Comparison of ENCODE assay signal across 21 cellular contexts in the genomic region with DNA sequence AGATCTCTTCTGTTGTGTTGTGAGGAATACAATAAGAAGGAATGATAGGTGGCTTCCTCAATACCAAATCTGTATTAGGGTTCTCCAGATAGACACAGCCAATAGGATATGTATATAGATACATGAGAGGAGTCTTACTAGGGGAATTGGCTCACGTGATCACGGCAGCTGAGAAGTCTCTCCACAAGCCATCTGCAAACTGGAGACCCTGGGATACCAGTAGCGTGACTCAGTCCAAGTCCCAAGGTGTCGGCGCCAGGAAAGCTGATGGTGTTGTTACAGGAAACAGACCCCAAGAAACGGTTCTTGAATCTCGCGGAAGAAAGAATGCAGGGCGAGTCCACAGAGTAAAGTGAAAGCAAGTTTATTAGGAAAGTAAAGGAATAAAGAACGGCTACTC.
A peak's percentile ranks its signal among the peaks of the same experiment; 100 is the strongest.
DNase-seq lines count a peak whose midpoint lies in the region; ATAC-seq and TF ChIP-seq lines count a peak whose summit lies in the region.
"Had no signal": no experiment of that assay in that cellular context is flagged by ENCODE, and none has a peak within 500 bp of the region (broad histone marks: within the 10 kb centered on the region; RNA-seq: fewer than 3 reads in every experiment).

No MANE protein-coding gene starts in this region.

- no peaks in the 10 kb centered on the region for H3K27me3 ChIP-seq in sigmoid colon

- H3K4me1 ChIP-seq in sigmoid colon: peaks cover 0 to 28% (median 25%) of the 10 kb centered on the region in 4 donors

- ATAC-seq in stimulated activated naive CD8-positive, alpha-beta T cell treated with anti-CD3 and anti-CD28 coated beads, Interleukin-15, Interleukin-2, amounts not matched to agents 100 U/mL and 50 U/mL, for 24 hours: no peak
- no peak for ATAC-seq in GM19455 (IDR thresholded peaks at IDR 0.05; ENCODE audit: unreplicated experiment)
- no peak for ATAC-seq in stimulated activated naive CD8-positive, alpha-beta T cell treated with anti-CD3 and anti-CD28 coated beads, Interleukin-15, amount 100 ng/mL, for 72 hours

- peak overlapping the region in 3 of 4 donors; percentile 4 to 57 (median 33) for H3K27ac ChIP-seq in sigmoid colon
- H3K27ac ChIP-seq: C4-2B had no signal

- H3K9me3 ChIP-seq in sigmoid colon: no peaks in the 10 kb centered on the region

- no peak for TF ChIP-seq EP300 in sigmoid colon (IDR thresholded peaks at IDR 0.05)

- no peak for TF ChIP-seq CTCF in sigmoid colon (IDR thresholded peaks at IDR 0.05)

- peak overlapping the region in 1 of 4 donors; percentile 14 for H3K4me3 ChIP-seq in sigmoid colon

- DNase-seq in activated CD8-positive, alpha-beta memory T cell treated with anti-CD3 and anti-CD28 coated beads for 24 hours: peak; percentile 28
- no peak for DNase-seq in activated CD8-positive, alpha-beta memory T cell treated with anti-CD3 and anti-CD28 coated beads, Interleukin-2, amount 50 U/mL, for 48 hours
- DNase-seq in M059J (ENCODE audit: low read depth) (peak; percentile 80), foreskin melanocyte (peak; percentile 42), sigmoid colon (peak; percentile 70)
- no peak for DNase-seq in stimulated activated naive CD8-positive, alpha-beta T cell treated with anti-CD3 and anti-CD28 coated beads, Interleukin-15, Interleukin-2, amounts not matched to agents 100 U/mL and 50 U/mL, for 24 hours
- DNase-seq in stimulated activated naive CD8-positive, alpha-beta T cell treated with anti-CD3 and anti-CD28 coated beads, Interleukin-15, amount 100 ng/mL, for 72 hours: no peak
- DNase-seq: activated CD4-positive, alpha-beta T cell treated with anti-CD3 and anti-CD28 coated beads for 1 hour; activated naive CD4-positive, alpha-beta T cell treated with anti-CD3 and anti-CD28 coated beads for 36 hours; aorta; cerebellar nuclear complex; effector CD4-positive, alpha-beta T cell; GDM1; HFFc6; NCI-H1417; NCI-H2107; NCI-H526; retina; stimulated activated CD4-positive, alpha-beta T cell treated with anti-CD3 and anti-CD28 coated beads, Interleukin-15, amount 100 ng/mL, for 24 hours had no signal

- no peak overlapping the region for H3K27ac Mint-ChIP-seq in stimulated activated naive CD8-positive, alpha-beta T cell treated with anti-CD3 and anti-CD28 coated beads, Interleukin-15, amount 100 ng/mL, for 72 hours
- H3K27ac Mint-ChIP-seq: activated naive CD4-positive, alpha-beta T cell treated with anti-CD3 and anti-CD28 coated beads for 36 hours; HFFc6 had no signal

- no peaks in the 10 kb centered on the region for H3K9me3 Mint-ChIP-seq in stimulated activated naive CD8-positive, alpha-beta T cell treated with anti-CD3 and anti-CD28 coated beads, Interleukin-15, amount 100 ng/mL, for 72 hours
- H3K9me3 Mint-ChIP-seq: activated naive CD4-positive, alpha-beta T cell treated with anti-CD3 and anti-CD28 coated beads for 36 hours; HFFc6 had no signal

- intact Hi-C loops in sigmoid colon (cut with DNase I): no loop called here

- WGBS in sigmoid colon, 2 donors: 85% methylated on average over 10 of the region's 10 CpGs

- H3K36me3 ChIP-seq in sigmoid colon: no peaks in the 10 kb centered on the region

- TF ChIP-seq POLR2A in sigmoid colon (IDR thresholded peaks at IDR 0.05): no peak

- H3K4me1 Mint-ChIP-seq in stimulated activated naive CD8-positive, alpha-beta T cell treated with anti-CD3 and anti-CD28 coated beads, Interleukin-15, amount 100 ng/mL, for 72 hours: peaks cover 38% of the 10 kb centered on the region

- H3K27me3 Mint-ChIP-seq in stimulated activated naive CD8-positive, alpha-beta T cell treated with anti-CD3 and anti-CD28 coated beads, Interleukin-15, amount 100 ng/mL, for 72 hours: no peaks in the 10 kb centered on the region

- no peak overlapping the region for H3K4me3 Mint-ChIP-seq in stimulated activated naive CD8-positive, alpha-beta T cell treated with anti-CD3 and anti-CD28 coated beads, Interleukin-15, amount 100 ng/mL, for 72 hours
- H3K4me3 Mint-ChIP-seq: activated naive CD4-positive, alpha-beta T cell treated with anti-CD3 and anti-CD28 coated beads for 36 hours; HFFc6 had no signal

Comparison
In these comparisons a context has a peak if more than half of its experiments do, and no peak if none do; other contexts are left out.
1. DNase-seq: peak in activated CD8-positive, alpha-beta memory T cell treated with anti-CD3 and anti-CD28 coated beads for 24 hours (single experiment), M059J (single experiment), foreskin melanocyte (single experiment) and sigmoid colon (single experiment); none in activated CD8-positive, alpha-beta memory T cell treated with anti-CD3 and anti-CD28 coated beads, Interleukin-2, amount 50 U/mL, for 48 hours (single experiment), stimulated activated naive CD8-positive, alpha-beta T cell treated with anti-CD3 and anti-CD28 coated beads, Interleukin-15, Interleukin-2, amounts not matched to agents 100 U/mL and 50 U/mL, for 24 hours (single experiment) and stimulated activated naive CD8-positive, alpha-beta T cell treated with anti-CD3 and anti-CD28 coated beads, Interleukin-15, amount 100 ng/mL, for 72 hours (0 of 2).